8 cellular contexts compared by ENCODE assay signal in genomic region chr3:10247679-10248183, GRCh38. TPM values are rescaled to one million over a fixed set of nuclear protein-coding genes. Genes with fewer than 3 reads are reported as not detected.
DNase-seq lines count a peak whose midpoint lies in the region; ATAC-seq and TF ChIP-seq lines count a peak whose summit lies in the region.

No MANE protein-coding gene starts in this region.

- peak overlapping the region; percentile 92 for H3K9ac ChIP-seq in adipocyte (ENCODE audit: low read length)

- ATAC-seq in lower lobe of right lung = no peak

- H3K27me3 Mint-ChIP-seq in activated T-cell treated with anti-CD3 and anti-CD28 coated beads, Interleukin-2, amount 50 U/mL, for 24 hours = no peaks in the 10 kb centered on the region

- peaks cover 75% of the 10 kb centered on the region for H3K36me3 Mint-ChIP-seq in activated T-cell treated with anti-CD3 and anti-CD28 coated beads, Interleukin-2, amount 50 U/mL, for 24 hours (ENCODE audit: low read depth)

- peak overlapping the region; percentile 96 for H3K4me3 Mint-ChIP-seq in activated T-cell treated with anti-CD3 and anti-CD28 coated beads, Interleukin-2, amount 50 U/mL, for 24 hours

- peak overlapping the region; percentile 92 for H3K27ac ChIP-seq in lower lobe of right lung
- H3K27ac ChIP-seq in tibial artery = peak overlapping the region; percentile 77 to 91

- H3K4me1 ChIP-seq in adipocyte (ENCODE audit: control insufficient read depth, insufficient read depth, low read length) (peaks cover 23% of the 10 kb centered on the region), lower lobe of right lung (peaks cover 29% of the 10 kb centered on the region), tibial artery (peaks cover 0 to 37% (median 21%) of the 10 kb centered on the region in 4 donors)

- H3K4me3 ChIP-seq in adipocyte (ENCODE audit: low read length) = peak overlapping the region; percentile 95
- peak overlapping the region; percentile 82 for H3K4me3 ChIP-seq in lower lobe of right lung
- peak overlapping the region; percentile 72 to 75 for H3K4me3 ChIP-seq in tibial artery

- TF ChIP-seq CTCF in lower lobe of right lung (IDR thresholded peaks at IDR 0.05) = no peak
- TF ChIP-seq CTCF in tibial artery (IDR thresholded peaks at IDR 0.05) = no peak

- no peak for DNase-seq in activated T-cell treated with anti-CD3 and anti-CD28 coated beads, Interleukin-2, amount 50 U/mL, for 24 hours
- no peak for DNase-seq in activated T-cell treated with anti-CD3 and anti-CD28 coated beads for 4 hours
- DNase-seq in adipocyte (ENCODE audit: low read depth) = no peak
- DNase-seq in lower lobe of right lung = no peak
- no peak for DNase-seq in tibial artery
- no peak for DNase-seq in cerebellar nuclear complex (lab: John Stamatoyannopoulos, UW)
- DNase-seq in NCI-H774 (lab: John Stamatoyannopoulos, UW) = no peak
- DNase-seq in NCI-H82 (lab: John Stamatoyannopoulos, UW) = no peak

- peak overlapping the region; percentile 94 for H3K27ac Mint-ChIP-seq in activated T-cell treated with anti-CD3 and anti-CD28 coated beads, Interleukin-2, amount 50 U/mL, for 24 hours

- peaks cover 70% of the 10 kb centered on the region for H3K4me1 Mint-ChIP-seq in activated T-cell treated with anti-CD3 and anti-CD28 coated beads, Interleukin-2, amount 50 U/mL, for 24 hours (ENCODE audit: low read depth)

- H3K36me3 ChIP-seq in adipocyte (ENCODE audit: control insufficient read depth, insufficient read depth, low read length, severe bottlenecking) (peaks cover 17% of the 10 kb centered on the region), lower lobe of right lung (peaks cover 3% of the 10 kb centered on the region), tibial artery (peaks cover 3 to 12% (median 9%) of the 10 kb centered on the region in 3 donors)

- H3K9me3 Mint-ChIP-seq in activated T-cell treated with anti-CD3 and anti-CD28 coated beads, Interleukin-2, amount 50 U/mL, for 24 hours = peaks cover 20% of the 10 kb centered on the region

- H3K9me3 ChIP-seq in adipocyte (ENCODE audit: control insufficient read depth, low read length) (peaks cover 19% of the 10 kb centered on the region), lower lobe of right lung (peaks cover 13% of the 10 kb centered on the region), tibial artery (peaks cover 0 to 14% (median 0%) of the 10 kb centered on the region in 3 donors)

- H3K27me3 ChIP-seq in adipocyte (replicated peaks; ENCODE audit: control insufficient read depth, insufficient read depth, low read length) (no peaks in the 10 kb centered on the region), lower lobe of right lung (ENCODE audit: low read depth) (no peaks in the 10 kb centered on the region), tibial artery (no peaks in the 10 kb centered on the region)

- intact Hi-C loops in lower lobe of right lung (cut with DNase I) (no loop called here), tibial artery (cut with DNase I; ENCODE audit: low total_unique reads) (no loop called here)

RNA-seq across cellular contexts. Expression of gene TATDN2, which starts 0.5 kb away (rescaled TPM):
- total RNA-seq in lower lobe of right lung = 36.0 TPM

RNA-seq across cellular contexts. Expression of gene GHRL, which starts 45.0 kb away (rescaled TPM):
- total RNA-seq in lower lobe of right lung = 2.5 TPM
